ENCODE assay signal across 1 cellular context in genomic region chr10:50471583-50471975, GRCh38.
TF ChIP-seq lines count a peak whose summit lies in the region.

No MANE protein-coding gene starts in this region.

TF ChIP-seq in H1, 55 proteins besides CTCF, POLR2A, EP300 and RAD21:
- TF ChIP-seq, protein P1, sequence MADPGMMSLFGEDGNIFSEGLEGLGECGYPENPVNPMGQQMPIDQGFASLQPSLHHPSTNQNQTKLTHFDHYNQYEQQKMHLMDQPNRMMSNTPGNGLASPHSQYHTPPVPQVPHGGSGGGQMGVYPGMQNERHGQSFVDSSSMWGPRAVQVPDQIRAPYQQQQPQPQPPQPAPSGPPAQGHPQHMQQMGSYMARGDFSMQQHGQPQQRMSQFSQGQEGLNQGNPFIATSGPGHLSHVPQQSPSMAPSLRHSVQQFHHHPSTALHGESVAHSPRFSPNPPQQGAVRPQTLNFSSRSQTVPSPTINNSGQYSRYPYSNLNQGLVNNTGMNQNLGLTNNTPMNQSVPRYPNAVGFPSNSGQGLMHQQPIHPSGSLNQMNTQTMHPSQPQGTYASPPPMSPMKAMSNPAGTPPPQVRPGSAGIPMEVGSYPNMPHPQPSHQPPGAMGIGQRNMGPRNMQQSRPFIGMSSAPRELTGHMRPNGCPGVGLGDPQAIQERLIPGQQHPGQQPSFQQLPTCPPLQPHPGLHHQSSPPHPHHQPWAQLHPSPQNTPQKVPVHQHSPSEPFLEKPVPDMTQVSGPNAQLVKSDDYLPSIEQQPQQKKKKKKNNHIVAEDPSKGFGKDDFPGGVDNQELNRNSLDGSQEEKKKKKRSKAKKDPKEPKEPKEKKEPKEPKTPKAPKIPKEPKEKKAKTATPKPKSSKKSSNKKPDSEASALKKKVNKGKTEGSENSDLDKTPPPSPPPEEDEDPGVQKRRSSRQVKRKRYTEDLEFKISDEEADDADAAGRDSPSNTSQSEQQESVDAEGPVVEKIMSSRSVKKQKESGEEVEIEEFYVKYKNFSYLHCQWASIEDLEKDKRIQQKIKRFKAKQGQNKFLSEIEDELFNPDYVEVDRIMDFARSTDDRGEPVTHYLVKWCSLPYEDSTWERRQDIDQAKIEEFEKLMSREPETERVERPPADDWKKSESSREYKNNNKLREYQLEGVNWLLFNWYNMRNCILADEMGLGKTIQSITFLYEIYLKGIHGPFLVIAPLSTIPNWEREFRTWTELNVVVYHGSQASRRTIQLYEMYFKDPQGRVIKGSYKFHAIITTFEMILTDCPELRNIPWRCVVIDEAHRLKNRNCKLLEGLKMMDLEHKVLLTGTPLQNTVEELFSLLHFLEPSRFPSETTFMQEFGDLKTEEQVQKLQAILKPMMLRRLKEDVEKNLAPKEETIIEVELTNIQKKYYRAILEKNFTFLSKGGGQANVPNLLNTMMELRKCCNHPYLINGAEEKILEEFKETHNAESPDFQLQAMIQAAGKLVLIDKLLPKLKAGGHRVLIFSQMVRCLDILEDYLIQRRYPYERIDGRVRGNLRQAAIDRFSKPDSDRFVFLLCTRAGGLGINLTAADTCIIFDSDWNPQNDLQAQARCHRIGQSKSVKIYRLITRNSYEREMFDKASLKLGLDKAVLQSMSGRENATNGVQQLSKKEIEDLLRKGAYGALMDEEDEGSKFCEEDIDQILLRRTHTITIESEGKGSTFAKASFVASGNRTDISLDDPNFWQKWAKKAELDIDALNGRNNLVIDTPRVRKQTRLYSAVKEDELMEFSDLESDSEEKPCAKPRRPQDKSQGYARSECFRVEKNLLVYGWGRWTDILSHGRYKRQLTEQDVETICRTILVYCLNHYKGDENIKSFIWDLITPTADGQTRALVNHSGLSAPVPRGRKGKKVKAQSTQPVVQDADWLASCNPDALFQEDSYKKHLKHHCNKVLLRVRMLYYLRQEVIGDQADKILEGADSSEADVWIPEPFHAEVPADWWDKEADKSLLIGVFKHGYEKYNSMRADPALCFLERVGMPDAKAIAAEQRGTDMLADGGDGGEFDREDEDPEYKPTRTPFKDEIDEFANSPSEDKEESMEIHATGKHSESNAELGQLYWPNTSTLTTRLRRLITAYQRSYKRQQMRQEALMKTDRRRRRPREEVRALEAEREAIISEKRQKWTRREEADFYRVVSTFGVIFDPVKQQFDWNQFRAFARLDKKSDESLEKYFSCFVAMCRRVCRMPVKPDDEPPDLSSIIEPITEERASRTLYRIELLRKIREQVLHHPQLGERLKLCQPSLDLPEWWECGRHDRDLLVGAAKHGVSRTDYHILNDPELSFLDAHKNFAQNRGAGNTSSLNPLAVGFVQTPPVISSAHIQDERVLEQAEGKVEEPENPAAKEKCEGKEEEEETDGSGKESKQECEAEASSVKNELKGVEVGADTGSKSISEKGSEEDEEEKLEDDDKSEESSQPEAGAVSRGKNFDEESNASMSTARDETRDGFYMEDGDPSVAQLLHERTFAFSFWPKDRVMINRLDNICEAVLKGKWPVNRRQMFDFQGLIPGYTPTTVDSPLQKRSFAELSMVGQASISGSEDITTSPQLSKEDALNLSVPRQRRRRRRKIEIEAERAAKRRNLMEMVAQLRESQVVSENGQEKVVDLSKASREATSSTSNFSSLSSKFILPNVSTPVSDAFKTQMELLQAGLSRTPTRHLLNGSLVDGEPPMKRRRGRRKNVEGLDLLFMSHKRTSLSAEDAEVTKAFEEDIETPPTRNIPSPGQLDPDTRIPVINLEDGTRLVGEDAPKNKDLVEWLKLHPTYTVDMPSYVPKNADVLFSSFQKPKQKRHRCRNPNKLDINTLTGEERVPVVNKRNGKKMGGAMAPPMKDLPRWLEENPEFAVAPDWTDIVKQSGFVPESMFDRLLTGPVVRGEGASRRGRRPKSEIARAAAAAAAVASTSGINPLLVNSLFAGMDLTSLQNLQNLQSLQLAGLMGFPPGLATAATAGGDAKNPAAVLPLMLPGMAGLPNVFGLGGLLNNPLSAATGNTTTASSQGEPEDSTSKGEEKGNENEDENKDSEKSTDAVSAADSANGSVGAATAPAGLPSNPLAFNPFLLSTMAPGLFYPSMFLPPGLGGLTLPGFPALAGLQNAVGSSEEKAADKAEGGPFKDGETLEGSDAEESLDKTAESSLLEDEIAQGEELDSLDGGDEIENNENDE (IDR thresholded peaks at IDR 0.05; ENCODE audit: insufficient replicate concordance, low read length): no peak
